In genomic region chr18:49459404-49460171, GRCh38 we compare ENCODE assay signal across 8 cellular contexts.
DNase-seq lines count a peak whose midpoint lies in the region; ATAC-seq and TF ChIP-seq lines count a peak whose summit lies in the region.

No MANE protein-coding gene starts in this region.

- peak overlapping the region; percentile 88 to 99 for H3K4me3 ChIP-seq in neutrophil (ENCODE audit: low read depth in 1 of 2, low read length in 1 of 2)

- no peaks in the 10 kb centered on the region for H3K36me3 ChIP-seq in neutrophil

- DNase-seq in SIG-M5 treated with dmso at 0.1 percent for 504 hours (lab: John Stamatoyannopoulos, UW; ENCODE audit: unreplicated experiment): peak; percentile 17
- DNase-seq in SIG-M5 (lab: John Stamatoyannopoulos, UW): no peak
- DNase-seq in activated CD4-positive, alpha-beta T cell treated with anti-CD3 and anti-CD28 coated beads, Interleukin-2, amount 50 U/mL, for 48 hours: peak; percentile 38 to 56
- DNase-seq in fibroblast of gingiva (ENCODE audit: low read depth): peak; percentile 10

- no peaks in the 10 kb centered on the region for H3K9me3 ChIP-seq in neutrophil

- ATAC-seq in HG03280 (IDR thresholded peaks at IDR 0.05; ENCODE audit: unreplicated experiment) (peak; percentile 28), GM18909 (IDR thresholded peaks at IDR 0.05; ENCODE audit: poor library complexity, unreplicated experiment) (no peak), HG03521 (IDR thresholded peaks at IDR 0.05; ENCODE audit: unreplicated experiment) (no peak)

- H3K27ac ChIP-seq in neutrophil: peak overlapping the region; percentile 84

- peaks cover 20 to 24% of the 10 kb centered on the region in 2 experiments for H3K4me1 ChIP-seq in neutrophil (ENCODE audit: control insufficient read depth in 1 of 2, insufficient read depth in 1 of 2, low read depth in 1 of 2, low read length in 1 of 2)

- no peaks in the 10 kb centered on the region for H3K27me3 ChIP-seq in neutrophil

- TF ChIP-seq CTCF in neutrophil (IDR thresholded peaks at IDR 0.05): no peak
